Comparison of ENCODE assay signal across 8 cellular contexts in genomic region chrX:107627792-107628661, GRCh38. TPM values are rescaled to one million over a fixed set of nuclear protein-coding genes. Genes with fewer than 3 reads are reported as not detected.
DNase-seq lines count a peak whose midpoint lies in the region; ATAC-seq and TF ChIP-seq lines count a peak whose summit lies in the region.

TSS of gene PRPS1 (plus strand) at chrX:107628510. CDS start at chrX:107628629, 119 bp downstream.

- H3K4me3 Mint-ChIP-seq in activated T-helper 2 cell treated with anti-CD3 and anti-CD28 coated beads, Interferon-gamma antibody, Interleukin-2, Interleukin-4, amounts not matched to agents 10 μg/mL and 5 μg/mL and 100 μg/mL, durations not matched to agents 14 hours and 24 hours and 36 hours (ENCODE audit: low read depth), result peak within 1 kb of the TSS; percentile 88
- H3K4me3 Mint-ChIP-seq in natural killer cell treated with Interleukin-12 subunit alpha and Interleukin-12 subunit beta and Interleukin-15 and Interleukin-18, amount 100 ng/mL, for 72 hours, result peak within 1 kb of the TSS; percentile 92

- TF ChIP-seq CTCF in RWPE2 (IDR thresholded peaks at IDR 0.05; ENCODE audit: poor library complexity, severe bottlenecking), result no peak

- peak within 1 kb of the TSS; percentile 45 for H3K27ac ChIP-seq in RWPE2 (ENCODE audit: poor library complexity, severe bottlenecking)

- no peaks in the 10 kb centered on the region for H3K4me1 ChIP-seq in RWPE2 (ENCODE audit: insufficient read depth, poor library complexity, severe bottlenecking)

- H3K4me1 Mint-ChIP-seq in activated T-helper 2 cell treated with anti-CD3 and anti-CD28 coated beads, Interferon-gamma antibody, Interleukin-2, Interleukin-4, amounts not matched to agents 10 μg/mL and 5 μg/mL and 100 μg/mL, durations not matched to agents 14 hours and 24 hours and 36 hours (ENCODE audit: low read depth), result peaks cover 26% of the 10 kb centered on the region
- H3K4me1 Mint-ChIP-seq in natural killer cell treated with Interleukin-12 subunit alpha and Interleukin-12 subunit beta and Interleukin-15 and Interleukin-18, amount 100 ng/mL, for 72 hours (ENCODE audit: low read depth in 2 of 2), result peaks cover 20 to 23% of the 10 kb centered on the region in 2 donors

- DNase-seq in EH (ENCODE audit: low read depth) (peak; percentile 97), H4 (ENCODE audit: low spot score) (peak; percentile 97), LoVo (ENCODE audit: low spot score) (peak; percentile 86), RWPE2 (ENCODE audit: low spot score) (peak; percentile 81), fibroblast of peridontal ligament (ENCODE audit: extremely low read depth) (peak; percentile 90)
- DNase-seq in activated T-helper 2 cell treated with anti-CD3 and anti-CD28 coated beads, Interferon-gamma antibody, Interleukin-2, Interleukin-4, amounts not matched to agents 10 μg/mL and 5 μg/mL and 100 μg/mL, durations not matched to agents 14 hours and 24 hours and 36 hours (ENCODE audit: low spot score), result peak; percentile 86
- peak; percentile 90 for DNase-seq in natural killer cell treated with Interleukin-12 subunit alpha and Interleukin-12 subunit beta and Interleukin-15 and Interleukin-18, amount 100 ng/mL, for 72 hours (ENCODE audit: low spot score)
- peak; percentile 86 for DNase-seq in stimulated activated naive CD8-positive, alpha-beta T cell treated with anti-CD3 and anti-CD28 coated beads, Interleukin-15, Interleukin-2, amounts not matched to agents 100 U/mL and 50 U/mL, for 24 hours

- intact Hi-C loops in activated T-helper 2 cell treated with anti-CD3 and anti-CD28 coated beads, Interferon-gamma antibody, Interleukin-2, Interleukin-4, amounts not matched to agents 10 μg/mL and 5 μg/mL and 100 μg/mL, durations not matched to agents 14 hours and 24 hours and 36 hours (cut with micrococcal nuclease), result loop anchor here (1.0 to 10.0 kb wide), 5 partner anchors 15 to 91 kb away; no protein-coding TSS in a partner anchor

- no peaks in the 10 kb centered on the region for H3K27me3 Mint-ChIP-seq in activated T-helper 2 cell treated with anti-CD3 and anti-CD28 coated beads, Interferon-gamma antibody, Interleukin-2, Interleukin-4, amounts not matched to agents 10 μg/mL and 5 μg/mL and 100 μg/mL, durations not matched to agents 14 hours and 24 hours and 36 hours (ENCODE audit: low read depth)
- peaks cover 0 to 16% of the 10 kb centered on the region in 2 donors for H3K27me3 Mint-ChIP-seq in natural killer cell treated with Interleukin-12 subunit alpha and Interleukin-12 subunit beta and Interleukin-15 and Interleukin-18, amount 100 ng/mL, for 72 hours

- peak within 1 kb of the TSS; percentile 73 for H3K4me3 ChIP-seq in RWPE2 (ENCODE audit: severe bottlenecking)

- peak; percentile 98 for ATAC-seq in RWPE2 (ENCODE audit: low read depth)
- ATAC-seq in natural killer cell treated with Interleukin-12 subunit alpha and Interleukin-12 subunit beta and Interleukin-15 and Interleukin-18, amount 100 ng/mL, for 72 hours, result peak; percentile 99 to 100
- ATAC-seq in stimulated activated naive CD8-positive, alpha-beta T cell treated with anti-CD3 and anti-CD28 coated beads, Interleukin-15, Interleukin-2, amounts not matched to agents 100 U/mL and 50 U/mL, for 24 hours, result peak; percentile 100

- no peaks in the 10 kb centered on the region for H3K9me3 ChIP-seq in RWPE2 (ENCODE audit: severe bottlenecking)

- H3K36me3 ChIP-seq in RWPE2 (ENCODE audit: low read depth), result 0 out of 2 replicates have a peak, but pooled peaks cover 3% of the 10 kb centered on the region

- no peaks in the 10 kb centered on the region for H3K9me3 Mint-ChIP-seq in activated T-helper 2 cell treated with anti-CD3 and anti-CD28 coated beads, Interferon-gamma antibody, Interleukin-2, Interleukin-4, amounts not matched to agents 10 μg/mL and 5 μg/mL and 100 μg/mL, durations not matched to agents 14 hours and 24 hours and 36 hours
- no peaks in the 10 kb centered on the region for H3K9me3 Mint-ChIP-seq in natural killer cell treated with Interleukin-12 subunit alpha and Interleukin-12 subunit beta and Interleukin-15 and Interleukin-18, amount 100 ng/mL, for 72 hours

- peaks cover 4% of the 10 kb centered on the region for H3K36me3 Mint-ChIP-seq in activated T-helper 2 cell treated with anti-CD3 and anti-CD28 coated beads, Interferon-gamma antibody, Interleukin-2, Interleukin-4, amounts not matched to agents 10 μg/mL and 5 μg/mL and 100 μg/mL, durations not matched to agents 14 hours and 24 hours and 36 hours (ENCODE audit: low read depth)
- H3K36me3 Mint-ChIP-seq in natural killer cell treated with Interleukin-12 subunit alpha and Interleukin-12 subunit beta and Interleukin-15 and Interleukin-18, amount 100 ng/mL, for 72 hours, result no peaks in the 10 kb centered on the region

- no peaks in the 10 kb centered on the region for H3K27me3 ChIP-seq in RWPE2 (ENCODE audit: insufficient read depth, poor library complexity, severe bottlenecking)

- H3K27ac Mint-ChIP-seq in activated T-helper 2 cell treated with anti-CD3 and anti-CD28 coated beads, Interferon-gamma antibody, Interleukin-2, Interleukin-4, amounts not matched to agents 10 μg/mL and 5 μg/mL and 100 μg/mL, durations not matched to agents 14 hours and 24 hours and 36 hours, result peak within 1 kb of the TSS; percentile 92
- peak within 1 kb of the TSS; percentile 73 to 79 for H3K27ac Mint-ChIP-seq in natural killer cell treated with Interleukin-12 subunit alpha and Interleukin-12 subunit beta and Interleukin-15 and Interleukin-18, amount 100 ng/mL, for 72 hours

RNA-seq across cellular contexts. Expression of gene PRPS1, which starts in this region (rescaled TPM):
- 81.3 and 100 TPM in 2 replicates for total RNA-seq in H4 (2014; rRNA removed; shearing (Covaris generic))
- total RNA-seq in activated T-helper 2 cell treated with anti-CD3 and anti-CD28 coated beads, Interferon-gamma antibody, Interleukin-2, Interleukin-4, amounts not matched to agents 10 μg/mL and 5 μg/mL and 100 μg/mL, durations not matched to agents 14 hours and 24 hours and 36 hours, result 94.4 and 94.5 TPM in 2 replicates
- total RNA-seq in natural killer cell treated with Interleukin-12 subunit alpha and Interleukin-12 subunit beta and Interleukin-15 and Interleukin-18, amount 100 ng/mL, for 72 hours, result 100 to 1,000 TPM in 1 of 2 donors, 10 to 100 TPM in 1; 59.2 to 104 TPM

Comparison
In these comparisons a context has a peak if more than half of its experiments do, and no peak if none do; other contexts are left out.
1. Peak in every context shown above with its lines: DNase-seq, ATAC-seq, H3K4me3 ChIP-seq and H3K27ac ChIP-seq.